8 cellular contexts compared by ENCODE assay signal in genomic region chr13:99969934-99970760, GRCh38. TPM values are rescaled to one million over a fixed set of nuclear protein-coding genes. Genes with fewer than 3 reads are reported as not detected.
DNase-seq lines count a peak whose midpoint lies in the region; ATAC-seq and TF ChIP-seq lines count a peak whose summit lies in the region.

No MANE protein-coding gene starts in this region.

- no peak for DNase-seq in SK-N-SH
- peak; percentile 81 to 84 for DNase-seq in NCI-H1930 (lab: John Stamatoyannopoulos, UW)
- peak in 1 of 2 donors; percentile 35 for DNase-seq in activated naive CD4-positive, alpha-beta T cell treated with anti-CD3 and anti-CD28 coated beads, Interleukin-2, amount 50 U/mL, for 72 hours (ENCODE audit: low spot score in 2 of 2)
- peak; percentile 84 for DNase-seq in islet precursor cell

- no peak for TF ChIP-seq EP300 in SK-N-SH (IDR thresholded peaks at IDR 0.05; ENCODE audit: borderline replicate concordance in 1 of 2, low read depth in 1 of 2, low read length in 1 of 2)

- ATAC-seq in SK-N-SH treated with all-trans-retinoic acid at 6 μM for 48 hours (no peak), GM19395 (IDR thresholded peaks at IDR 0.05; ENCODE audit: unreplicated experiment) (no peak), GM18520 (IDR thresholded peaks at IDR 0.05; ENCODE audit: unreplicated experiment) (no peak)
- peak; percentile 58 to 84 for ATAC-seq in activated naive CD4-positive, alpha-beta T cell treated with anti-CD3 and anti-CD28 coated beads, Interleukin-2, amount 50 U/mL, for 72 hours

- no peak overlapping the region for H3K4me2 ChIP-seq in SK-N-SH

- peaks cover 91% of the 10 kb centered on the region for H3K27me3 ChIP-seq in SK-N-SH (ENCODE audit: insufficient read depth)

- peaks cover 17% of the 10 kb centered on the region for H4K20me1 ChIP-seq in SK-N-SH (ENCODE audit: insufficient read depth)

- no peak for TF ChIP-seq CTCF in SK-N-SH (IDR thresholded peaks at IDR 0.05)

- peaks cover 0 to 12% of the 10 kb centered on the region in 2 donors for H3K9me3 Mint-ChIP-seq in activated naive CD4-positive, alpha-beta T cell treated with anti-CD3 and anti-CD28 coated beads, Interleukin-2, amount 50 U/mL, for 72 hours

- H3K9me2 ChIP-seq in SK-N-SH, result no peaks in the 10 kb centered on the region

- no peak overlapping the region for H3K9ac ChIP-seq in SK-N-SH

- TF ChIP-seq RAD21 in SK-N-SH (IDR thresholded peaks at IDR 0.05; ENCODE audit: low read length), result no peak

- no peaks in the 10 kb centered on the region for H3K36me3 ChIP-seq in SK-N-SH (replicated peaks in 1 of 2; ENCODE audit: control insufficient read depth in 1 of 2, insufficient read depth in 2 of 2, low read length in 1 of 2)

- H3K4me3 ChIP-seq in SK-N-SH (ENCODE audit: low read depth in 2 of 2, low read length in 1 of 2), result no peak overlapping the region

- H3K27ac Mint-ChIP-seq in activated naive CD4-positive, alpha-beta T cell treated with anti-CD3 and anti-CD28 coated beads, Interleukin-2, amount 50 U/mL, for 72 hours, result peak overlapping the region in 1 of 2 donors; percentile 93

- no peak overlapping the region for H2AFZ ChIP-seq in SK-N-SH (ENCODE audit: low read depth)

- no peak overlapping the region for H3K27ac ChIP-seq in SK-N-SH (ENCODE audit: low read depth in 2 of 2, low read length in 1 of 2)
- H3K27ac ChIP-seq in temporal lobe (ENCODE audit: low read depth, low read length), result peak overlapping the region; percentile 61

- no peaks in the 10 kb centered on the region for H3K9me3 ChIP-seq in SK-N-SH

- WGBS in SK-N-SH (ENCODE audit: low lambda C conversion rate), result 7% methylated on average over 27 of the region's 96 CpGs

- H3F3A ChIP-seq in SK-N-SH (replicated peaks; ENCODE audit: insufficient read depth), result no peaks in the 10 kb centered on the region

- peaks cover 20 to 40% of the 10 kb centered on the region in 2 donors for H3K36me3 Mint-ChIP-seq in activated naive CD4-positive, alpha-beta T cell treated with anti-CD3 and anti-CD28 coated beads, Interleukin-2, amount 50 U/mL, for 72 hours

- no peaks in the 10 kb centered on the region for H3K79me2 ChIP-seq in SK-N-SH (ENCODE audit: insufficient read depth)

- H3K4me1 ChIP-seq in SK-N-SH (ENCODE audit: control insufficient read depth in 1 of 2, insufficient read depth in 2 of 2, low read depth in 1 of 2, low read length in 1 of 2), result peaks cover 0 to 2% of the 10 kb centered on the region in 2 experiments; a peak in 1 of 4 replicates

- POLR2A ChIA-PET in SK-N-SH (lab: Yijun Ruan, JAX), result interaction anchor here (0.6 kb wide), 1 partner anchor 41 kb away, joined by 3 read pairs; no protein-coding TSS in a partner anchor

- CTCF ChIA-PET in SK-N-SH (lab: Yijun Ruan, JAX), result interaction anchor here (0.8 to 0.9 kb wide), 2 partner anchors 11 to 53 kb away, joined by 3 to 7 read pairs; partner anchors contain the start of gene ZIC2

TF ChIP-seq in SK-N-SH, 30 proteins besides CTCF, POLR2A, EP300 and RAD21:
- TF ChIP-seq EZH2phosphoT487 (IDR thresholded peaks at IDR 0.05; ENCODE audit: borderline replicate concordance, low read depth), result peak; percentile 98
- TF ChIP-seq JUND (IDR thresholded peaks at IDR 0.05), result no peak

TF ChIP-seq in SK-N-SH treated with all-trans-retinoic acid at 6 μM for 48 hours, 23 proteins besides CTCF, POLR2A, EP300 and RAD21:
- TF ChIP-seq BACH2 (CRISPR knock-in tag; IDR thresholded peaks at IDR 0.05; ENCODE audit: borderline replicate concordance) (no peak), ZNF8 (CRISPR knock-in tag; IDR thresholded peaks at IDR 0.05) (no peak), TSHZ2 (CRISPR knock-in tag; IDR thresholded peaks at IDR 0.05) (no peak), GLIS3 (CRISPR knock-in tag; IDR thresholded peaks at IDR 0.05) (no peak), RARB (CRISPR knock-in tag; IDR thresholded peaks at IDR 0.05) (no peak), ZFP3 (CRISPR knock-in tag; IDR thresholded peaks at IDR 0.05) (no peak), PPARA (CRISPR knock-in tag; IDR thresholded peaks at IDR 0.05; ENCODE audit: borderline replicate concordance) (no peak)

RNA-seq across cellular contexts. Expression of gene ZIC5, which starts 1.4 kb away (rescaled TPM):
- not detected in 2 replicates for polyA plus RNA-seq in SK-N-SH (2012; rRNA removed)
- polyA plus RNA-seq in SK-N-SH (2012; cell fraction: cytosol; rRNA removed), result not detected in 2 replicates
- polyA plus RNA-seq in SK-N-SH (2012; cell fraction: nucleus; rRNA removed), result not detected in 2 replicates
- total RNA-seq in activated naive CD4-positive, alpha-beta T cell treated with anti-CD3 and anti-CD28 coated beads, Interleukin-2, amount 50 U/mL, for 72 hours, result not detected
- total RNA-seq in temporal lobe, result 2.0 TPM

RNA-seq across cellular contexts. Expression of gene ZIC2, which starts 11.4 kb away (rescaled TPM):
- polyA plus RNA-seq in SK-N-SH (2012; rRNA removed), result not detected in 2 replicates
- not detected in 2 replicates for polyA plus RNA-seq in SK-N-SH (2012; cell fraction: cytosol; rRNA removed)
- polyA plus RNA-seq in SK-N-SH (2012; cell fraction: nucleus; rRNA removed), result not detected in 2 replicates
- under 1 TPM in 1 of 2 donors, not detected in 1; 0.10 TPM for total RNA-seq in activated naive CD4-positive, alpha-beta T cell treated with anti-CD3 and anti-CD28 coated beads, Interleukin-2, amount 50 U/mL, for 72 hours
- total RNA-seq in temporal lobe, result 4.4 TPM

Comparison
In these comparisons a context has a peak if more than half of its experiments do, and no peak if none do; other contexts are left out.
1. ATAC-seq: peak in activated naive CD4-positive, alpha-beta T cell treated with anti-CD3 and anti-CD28 coated beads, Interleukin-2, amount 50 U/mL, for 72 hours (2 of 2); none in SK-N-SH treated with all-trans-retinoic acid at 6 μM for 48 hours (single experiment), GM19395 (single experiment) and GM18520 (single experiment).